ENCODE assay signal across 18 cellular contexts in genomic region chr1:93623875-93624274, GRCh38. TPM values are rescaled to one million over a fixed set of nuclear protein-coding genes. Genes with fewer than 3 reads are reported as not detected.
DNase-seq lines count a peak whose midpoint lies in the region; FAIRE-seq and TF ChIP-seq lines count a peak whose summit lies in the region.
"Had no signal": no experiment of that assay in that cellular context is flagged by ENCODE, and none has a peak within 500 bp of the region (broad histone marks: within the 10 kb centered on the region; RNA-seq: fewer than 3 reads in every experiment).

No MANE protein-coding gene starts in this region.

- BruUV-seq in MCF 10A (replicated peaks; lab: Mats Ljungman, UMichigan) = no TSS peak

- no peaks in the 10 kb centered on the region for H3K36me3 ChIP-seq in breast epithelium
- no peaks in the 10 kb centered on the region for H3K36me3 ChIP-seq in astrocyte (ENCODE audit: insufficient read depth, low read length)
- H3K36me3 ChIP-seq: thoracic aorta had no signal

- H3K9me3 Mint-ChIP-seq in MCF 10A (ENCODE audit: unreplicated experiment) (no peaks in the 10 kb centered on the region), astrocyte (ENCODE audit: unreplicated experiment) (no peaks in the 10 kb centered on the region)
- H3K9me3 Mint-ChIP-seq: naive thymus-derived CD8-positive, alpha-beta T cell had no signal

- H3K4me1 Mint-ChIP-seq in MCF 10A (ENCODE audit: insufficient read depth, unreplicated experiment) (peaks cover 58% of the 10 kb centered on the region), astrocyte (ENCODE audit: low read depth, unreplicated experiment) (peaks cover 61% of the 10 kb centered on the region)
- H3K4me1 Mint-ChIP-seq: naive thymus-derived CD8-positive, alpha-beta T cell had no signal

- peak overlapping the region; percentile 51 for H3K4me2 ChIP-seq in astrocyte (ENCODE audit: low read length)

- no peaks in the 10 kb centered on the region for H3K27me3 ChIP-seq in breast epithelium
- H3K27me3 ChIP-seq in astrocyte (ENCODE audit: insufficient read depth, low read length) = no peaks in the 10 kb centered on the region

- FAIRE-seq in astrocyte (lab: Jason Lieb, UNC) = peak; percentile 87
- FAIRE-seq in urothelium cell line (lab: Jason Lieb, UNC) = no peak
- FAIRE-seq: colon, frontal cortex, kidney, small intestine had no signal

- peak; percentile 55 for DNase-seq in MCF 10A (ENCODE audit: unreplicated experiment)
- DNase-seq in breast epithelium (ENCODE audit: low spot score in 2 of 2) = no peak
- peak; percentile 83 for DNase-seq in astrocyte (ENCODE audit: low read depth)
- DNase-seq in hepatic stellate cell (ENCODE audit: low spot score) = peak; percentile 80
- DNase-seq in urothelium cell line (ENCODE audit: low spot score) = peak; percentile 45
- DNase-seq in GM19238 (ENCODE audit: insufficient read length, low spot score) = no peak
- DNase-seq in posterior vena cava (ENCODE audit: low spot score) = no peak
- no peak for DNase-seq in SHP77 (lab: John Stamatoyannopoulos, UW)
- DNase-seq: activated naive CD4-positive, alpha-beta T cell treated with anti-CD3 and anti-CD28 coated beads, Interleukin-2, amount 50 U/mL, for 16 hours; kidney; naive thymus-derived CD8-positive, alpha-beta T cell; NCI-H1105 treated with DMSO at 0.1 percent for 48 hours; NCI-H510A treated with DMSO at 0.1 percent for 48 hours; small intestine had no signal

- H3K27ac ChIP-seq in breast epithelium = no peak overlapping the region
- peak overlapping the region; percentile 86 for H3K27ac ChIP-seq in astrocyte (ENCODE audit: low read depth, low read length)
- H3K27ac ChIP-seq: 22Rv1 had no signal

- H3K4me1 ChIP-seq in breast epithelium (no peaks in the 10 kb centered on the region), astrocyte (ENCODE audit: insufficient read depth, low read length) (peaks cover 55% of the 10 kb centered on the region)

- H3K4me3 ChIP-seq in breast epithelium (no peak overlapping the region), astrocyte (ENCODE audit: insufficient read depth, low read depth, low read length) (no peak overlapping the region)
- H3K4me3 ChIP-seq: thoracic aorta had no signal

- no peaks in the 10 kb centered on the region for H3K9me3 ChIP-seq in breast epithelium
- no peaks in the 10 kb centered on the region for H3K9me3 ChIP-seq in astrocyte (ENCODE audit: insufficient read depth, low read depth, low read length)
- H3K9me3 ChIP-seq: thoracic aorta had no signal

- H2AFZ ChIP-seq in astrocyte (ENCODE audit: low read depth, low read length) = no peak overlapping the region

- H3K27ac Mint-ChIP-seq in MCF 10A (ENCODE audit: low read depth, unreplicated experiment) = peak overlapping the region; percentile 88
- peak overlapping the region; percentile 83 for H3K27ac Mint-ChIP-seq in astrocyte (ENCODE audit: unreplicated experiment)
- H3K27ac Mint-ChIP-seq: naive thymus-derived CD8-positive, alpha-beta T cell had no signal

- intact Hi-C loops in MCF 10A (cut with micrococcal nuclease) = loop anchor here (10.0 kb wide), 1 partner anchor 319 kb away; no protein-coding TSS in a partner anchor
- intact Hi-C loops in breast epithelium (cut with DNase I; ENCODE audit: low total_unique reads) = loop anchor here (10.0 kb wide), 3 partner anchors 189 to 221 kb away; no protein-coding TSS in a partner anchor
- intact Hi-C loops in posterior vena cava (cut with DNase I) = loop anchor here in 1 of 2 donors (10.0 kb wide), 1 partner anchor 221 kb away; no protein-coding TSS in a partner anchor

- H3K27me3 Mint-ChIP-seq in MCF 10A (ENCODE audit: insufficient read depth, unreplicated experiment) = no peaks in the 10 kb centered on the region
- no peaks in the 10 kb centered on the region for H3K27me3 Mint-ChIP-seq in astrocyte (ENCODE audit: low read depth, unreplicated experiment)
- H3K27me3 Mint-ChIP-seq: naive thymus-derived CD8-positive, alpha-beta T cell had no signal

- CTCF ChIA-PET in MCF 10A (lab: Yijun Ruan, JAX) = interaction anchor here (0.6 to 4.9 kb wide), 8 partner anchors 17 to 255 kb away, joined by 3 to 32 read pairs (median 4); partner anchors contain the start of gene DNTTIP2

- no peak for TF ChIP-seq POLR2A in breast epithelium (IDR thresholded peaks at IDR 0.05)

- H3K9ac ChIP-seq in astrocyte (ENCODE audit: low read length) = peak overlapping the region; percentile 60

- H3K36me3 Mint-ChIP-seq in MCF 10A (ENCODE audit: insufficient read depth, unreplicated experiment) (peaks cover 22% of the 10 kb centered on the region), astrocyte (ENCODE audit: low read depth, unreplicated experiment) (peaks cover 17% of the 10 kb centered on the region)
- H3K36me3 Mint-ChIP-seq: naive thymus-derived CD8-positive, alpha-beta T cell had no signal

- POLR2A ChIA-PET in MCF 10A (lab: Yijun Ruan, JAX) = interaction anchor here (0.8 to 4.0 kb wide), 19 partner anchors 9 to 545 kb away, joined by 3 to 19 read pairs (median 4); partner anchors contain the start of genes BCAR3 and FNBP1L

- TF ChIP-seq CTCF in MCF 10A (IDR thresholded peaks at IDR 0.05; ENCODE audit: unreplicated experiment) = no peak
- TF ChIP-seq CTCF in breast epithelium (IDR thresholded peaks at IDR 0.05) = no peak
- TF ChIP-seq CTCF in astrocyte (IDR thresholded peaks at IDR 0.05; ENCODE audit: insufficient read depth, low read depth, low read length) = no peak

- H3K79me2 ChIP-seq in astrocyte (ENCODE audit: insufficient read depth, low read length) = peaks cover 96% of the 10 kb centered on the region

- no peak overlapping the region for H3K4me3 Mint-ChIP-seq in MCF 10A (ENCODE audit: unreplicated experiment)
- H3K4me3 Mint-ChIP-seq in astrocyte (ENCODE audit: unreplicated experiment) = no peak overlapping the region
- H3K4me3 Mint-ChIP-seq: naive thymus-derived CD8-positive, alpha-beta T cell had no signal

- H4K20me1 ChIP-seq in astrocyte (ENCODE audit: insufficient read depth, low read length) = peaks cover 58% of the 10 kb centered on the region

RNA-seq across cellular contexts. Expression of gene BCAR3, which starts 57.8 kb away (rescaled TPM):
- total RNA-seq in MCF 10A (2022) (83.6 and 130 TPM in 2 replicates), breast epithelium (10 to 100 TPM; 26.7 to 42.7 (median 30.2) TPM), astrocyte (30.0 and 31.1 TPM in 2 replicates), posterior vena cava (10 to 100 TPM; 10.4 to 17.5 TPM)

Comparison
In these comparisons a context has a peak if more than half of its experiments do, and no peak if none do; other contexts are left out.
1. DNase-seq: peak in MCF 10A (single experiment), astrocyte (single experiment), hepatic stellate cell (single experiment) and urothelium cell line (single experiment); none in breast epithelium (0 of 2), GM19238 (single experiment), posterior vena cava (single experiment) and SHP77 (0 of 2).